In the genomic region with DNA sequence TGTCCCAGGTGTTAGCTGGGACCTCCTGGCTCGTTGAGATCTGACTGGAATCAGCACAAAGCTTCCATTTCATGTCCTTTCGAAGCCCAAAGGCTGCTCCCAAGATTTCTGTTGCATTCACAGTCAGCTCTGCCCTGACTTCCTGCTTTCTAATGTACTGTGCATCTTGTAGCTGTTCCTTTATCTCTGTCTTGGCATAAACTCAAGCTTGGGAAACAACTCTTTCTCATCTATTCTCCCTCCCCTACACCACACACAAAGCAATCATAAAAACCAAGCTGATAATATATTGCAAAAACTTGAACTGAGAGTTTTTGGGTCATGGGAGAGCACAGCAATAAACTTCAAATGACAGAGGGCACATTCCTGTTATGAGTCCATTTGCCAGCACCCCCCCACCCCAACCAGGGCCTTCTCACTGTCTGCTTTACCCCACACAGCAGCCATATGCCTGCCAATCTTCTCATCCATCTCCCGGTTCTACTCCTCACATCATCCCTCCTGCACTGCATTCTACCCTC, we compare ENCODE assay signal across 13 cellular contexts.
DNase-seq lines count a peak whose midpoint lies in the region; ATAC-seq and TF ChIP-seq lines count a peak whose summit lies in the region.
"Had no signal": no experiment of that assay in that cellular context is flagged by ENCODE, and none has a peak within 500 bp of the region (broad histone marks: within the 10 kb centered on the region; RNA-seq: fewer than 3 reads in every experiment).

No MANE protein-coding gene starts in this region.

- intact Hi-C loops in heart left ventricle (cut with DNase I) (loop anchor here in 8 of 10 donors (5.0 to 10.0 kb wide), 6 partner anchors 70 to 223 kb away; a partner anchor contains a TSS), Right ventricle myocardium superior (cut with DNase I) (no loop called here), colonic mucosa (cut with DNase I) (loop anchor here (5.0 to 10.0 kb wide), 3 partner anchors 70 to 220 kb away; no protein-coding TSS in a partner anchor)

- no peak overlapping the region for H3K23ac ChIP-seq in mesenchymal stem cell (ENCODE audit: low read length in 2 of 2)

- no peak for TF ChIP-seq POLR2A in heart left ventricle (IDR thresholded peaks at IDR 0.05)

- H2AFZ ChIP-seq in mesenchymal stem cell (ENCODE audit: low read depth, low read length) = no peak overlapping the region

- H3K27ac ChIP-seq in heart left ventricle (peak overlapping the region in 9 of 12 donors; percentile 14 to 84 (median 27)), colonic mucosa (peak overlapping the region; percentile 18), mesenchymal stem cell (ENCODE audit: low read length, poor library complexity, severe bottlenecking) (no peak overlapping the region)
- H3K27ac ChIP-seq: SK-N-MC had no signal

- H3K9me3 ChIP-seq in heart left ventricle = no peaks in the 10 kb centered on the region
- H3K9me3 ChIP-seq in colonic mucosa = no peaks in the 10 kb centered on the region
- H3K9me3 ChIP-seq in mesenchymal stem cell (ENCODE audit: control insufficient read depth, low read length) = no peaks in the 10 kb centered on the region

- H2BK120ac ChIP-seq in mesenchymal stem cell (ENCODE audit: low read depth, low read length) = no peak overlapping the region

- no peak overlapping the region for H2BK15ac ChIP-seq in mesenchymal stem cell (ENCODE audit: low read depth, poor library complexity, severe bottlenecking)

- no peak overlapping the region for H4K91ac ChIP-seq in mesenchymal stem cell (ENCODE audit: low read length)

- H3K4me1 ChIP-seq in heart left ventricle (peaks cover 2 to 75% (median 54%) of the 10 kb centered on the region in 12 donors), colonic mucosa (peaks cover 5% of the 10 kb centered on the region), mesenchymal stem cell (ENCODE audit: control insufficient read depth, insufficient read depth, low read depth, low read length) (peaks cover 3% of the 10 kb centered on the region)

- H2BK5ac ChIP-seq in mesenchymal stem cell (ENCODE audit: low read depth, low read length, poor library complexity, severe bottlenecking) = no peak overlapping the region

- H3K27me3 ChIP-seq in heart left ventricle (no peaks in the 10 kb centered on the region), colonic mucosa (no peaks in the 10 kb centered on the region), mesenchymal stem cell (ENCODE audit: control insufficient read depth in 1 of 2, insufficient read depth in 1 of 2, low read length in 2 of 2) (no peaks in the 10 kb centered on the region)

- no peak overlapping the region for H2BK12ac ChIP-seq in mesenchymal stem cell (ENCODE audit: low read length in 2 of 2)

- no peak overlapping the region for H3K4ac ChIP-seq in mesenchymal stem cell (ENCODE audit: low read depth in 1 of 2, low read length in 2 of 2)

- TF ChIP-seq CTCF in heart left ventricle (IDR thresholded peaks at IDR 0.05) = no peak
- TF ChIP-seq CTCF in colonic mucosa (IDR thresholded peaks at IDR 0.05) = no peak

- DNase-seq in heart left ventricle (no peak), Right ventricle myocardium superior (no peak), colonic mucosa (no peak), mesenchymal stem cell (peak; percentile 57), ureter (ENCODE audit: low spot score) (peak; percentile 50), HuH-7 (ENCODE audit: low spot score) (no peak), RKO (ENCODE audit: low spot score) (no peak), NCI-H524 treated with DMSO at 0.1 percent for 48 hours (lab: John Stamatoyannopoulos, UW) (no peak)
- DNase-seq: activated CD4-positive, alpha-beta T cell treated with anti-CD3 and anti-CD28 coated beads for 36 hours; activated T-cell treated with anti-CD3 and anti-CD28 coated beads, Interleukin-2, amount 50 U/mL, for 48 hours; NCI-H1436; small intestine had no signal

- ATAC-seq in heart left ventricle (peak in 2 of 4 donors; percentile 18 to 37), Right ventricle myocardium superior (ENCODE audit: poor library complexity) (no peak)
- ATAC-seq: activated CD4-positive, alpha-beta T cell treated with anti-CD3 and anti-CD28 coated beads for 36 hours had no signal

- no peaks in the 10 kb centered on the region for H3K79me1 ChIP-seq in mesenchymal stem cell (replicated peaks; ENCODE audit: low read length, poor library complexity, severe bottlenecking)

- H2AK5ac ChIP-seq in mesenchymal stem cell (ENCODE audit: low read length, severe bottlenecking) = no peak overlapping the region

- H3K36me3 ChIP-seq in heart left ventricle = peaks cover 0 to 9% (median 0%) of the 10 kb centered on the region in 9 donors
- H3K36me3 ChIP-seq in colonic mucosa = no peaks in the 10 kb centered on the region
- H3K36me3 ChIP-seq in mesenchymal stem cell (ENCODE audit: control insufficient read depth in 1 of 2, insufficient read depth in 2 of 2, low read depth in 1 of 2, low read length in 2 of 2) = no peaks in the 10 kb centered on the region

- H3K14ac ChIP-seq in mesenchymal stem cell (ENCODE audit: low read length in 2 of 2) = no peak overlapping the region

- H3K4me3 ChIP-seq in heart left ventricle = no peak overlapping the region
- no peak overlapping the region for H3K4me3 ChIP-seq in colonic mucosa
- no peak overlapping the region for H3K4me3 ChIP-seq in mesenchymal stem cell (ENCODE audit: insufficient read depth in 1 of 2, low read depth in 1 of 2, low read length in 2 of 2)
- H3K4me3 ChIP-seq: SK-N-MC had no signal

- H3K9ac ChIP-seq in colonic mucosa (ENCODE audit: low read depth in 2 of 2, low read length in 2 of 2) (no peak overlapping the region), mesenchymal stem cell (ENCODE audit: low read length) (peak overlapping the region; percentile 4)

- H3K4me2 ChIP-seq in mesenchymal stem cell (ENCODE audit: low read length, poor library complexity, severe bottlenecking) = no peak overlapping the region

- H3K18ac ChIP-seq in mesenchymal stem cell (ENCODE audit: low read depth in 1 of 2, low read length in 2 of 2) = no peak overlapping the region

- H4K8ac ChIP-seq in mesenchymal stem cell (ENCODE audit: low read length) = no peak overlapping the region

- 33 to 58% (median 49%) methylated on average over 3 of the region's 3 CpGs for WGBS in heart left ventricle, 4 donors
- 84% methylated on average over 3 of the region's 3 CpGs for WGBS in mesenchymal stem cell

Comparison
In these comparisons a context has a peak if more than half of its experiments do, and no peak if none do; other contexts are left out.
1. DNase-seq: peak in mesenchymal stem cell (single experiment) and ureter (single experiment); none in heart left ventricle (0 of 5), Right ventricle myocardium superior (single experiment), colonic mucosa (single experiment), HuH-7 (single experiment), RKO (single experiment) and NCI-H524 treated with DMSO at 0.1 percent for 48 hours (single experiment).